15 cellular contexts compared by ENCODE assay signal in genomic region chr10:74382643-74383042, GRCh38.
"Had no signal": no experiment of that assay in that cellular context is flagged by ENCODE, and none has a peak within 500 bp of the region (broad histone marks: within the 10 kb centered on the region; RNA-seq: fewer than 3 reads in every experiment).

No MANE protein-coding gene starts in this region.

- H3K4me3 ChIP-seq: cardiac muscle cell, hepatocyte, left ventricle myocardium inferior, right atrium auricular region, upper lobe of left lung had no signal

- H3K27ac ChIP-seq: cardiac muscle cell, hepatocyte, left ventricle myocardium inferior, right atrium auricular region, upper lobe of left lung had no signal

- H3K36me3 Mint-ChIP-seq: activated CD4-positive, alpha-beta memory T cell treated with anti-CD3 and anti-CD28 coated beads for 36 hours had no signal

- H3K36me3 ChIP-seq: cardiac muscle cell, left ventricle myocardium inferior, right atrium auricular region, upper lobe of left lung had no signal

- H3K9me3 Mint-ChIP-seq: activated CD4-positive, alpha-beta memory T cell treated with anti-CD3 and anti-CD28 coated beads for 36 hours; nephron progenitor cell; T-helper 2 cell treated with Interferon-gamma antibody and Interleukin-4, amounts not matched to agents 5 μg/mL and 100 μg/mL, for 36 hours had no signal

- H3K9me3 ChIP-seq: left ventricle myocardium inferior, right atrium auricular region, upper lobe of left lung had no signal

- H3K4me1 ChIP-seq: left ventricle myocardium inferior, right atrium auricular region had no signal

- DNase-seq: activated CD4-positive, alpha-beta memory T cell treated with anti-CD3 and anti-CD28 coated beads for 36 hours; activated gamma-delta T cell treated with Interleukin-2 at 50 U/mL for 16 hours; activated T-cell treated with anti-CD3 and anti-CD28 coated beads, Interleukin-2, amount 50 U/mL, for 48 hours; left ventricle myocardium inferior; mesendoderm; nephron progenitor cell; occipital lobe; stimulated activated CD4-positive, alpha-beta T cell treated with anti-CD3 and anti-CD28 coated beads, Interleukin-2, amount 100 ng/mL, for 48 hours; stimulated activated naive CD4-positive, alpha-beta T cell; upper lobe of left lung had no signal

- H3K27ac Mint-ChIP-seq: activated CD4-positive, alpha-beta memory T cell treated with anti-CD3 and anti-CD28 coated beads for 36 hours; nephron progenitor cell; T-helper 2 cell treated with Interferon-gamma antibody and Interleukin-4, amounts not matched to agents 5 μg/mL and 100 μg/mL, for 36 hours had no signal

- H3K27me3 ChIP-seq: cardiac muscle cell, hepatocyte, right atrium auricular region, upper lobe of left lung had no signal

- H3K27me3 Mint-ChIP-seq: activated CD4-positive, alpha-beta memory T cell treated with anti-CD3 and anti-CD28 coated beads for 36 hours had no signal

- ATAC-seq: activated CD4-positive, CD25-positive, alpha-beta regulatory T cell treated with anti-CD3 and anti-CD28 coated beads, Interleukin-2, amount 50 U/mL, for 24 hours had no signal

- H3K4me3 Mint-ChIP-seq: activated CD4-positive, alpha-beta memory T cell treated with anti-CD3 and anti-CD28 coated beads for 36 hours; nephron progenitor cell; T-helper 2 cell treated with Interferon-gamma antibody and Interleukin-4, amounts not matched to agents 5 μg/mL and 100 μg/mL, for 36 hours had no signal
